In the genomic region with DNA sequence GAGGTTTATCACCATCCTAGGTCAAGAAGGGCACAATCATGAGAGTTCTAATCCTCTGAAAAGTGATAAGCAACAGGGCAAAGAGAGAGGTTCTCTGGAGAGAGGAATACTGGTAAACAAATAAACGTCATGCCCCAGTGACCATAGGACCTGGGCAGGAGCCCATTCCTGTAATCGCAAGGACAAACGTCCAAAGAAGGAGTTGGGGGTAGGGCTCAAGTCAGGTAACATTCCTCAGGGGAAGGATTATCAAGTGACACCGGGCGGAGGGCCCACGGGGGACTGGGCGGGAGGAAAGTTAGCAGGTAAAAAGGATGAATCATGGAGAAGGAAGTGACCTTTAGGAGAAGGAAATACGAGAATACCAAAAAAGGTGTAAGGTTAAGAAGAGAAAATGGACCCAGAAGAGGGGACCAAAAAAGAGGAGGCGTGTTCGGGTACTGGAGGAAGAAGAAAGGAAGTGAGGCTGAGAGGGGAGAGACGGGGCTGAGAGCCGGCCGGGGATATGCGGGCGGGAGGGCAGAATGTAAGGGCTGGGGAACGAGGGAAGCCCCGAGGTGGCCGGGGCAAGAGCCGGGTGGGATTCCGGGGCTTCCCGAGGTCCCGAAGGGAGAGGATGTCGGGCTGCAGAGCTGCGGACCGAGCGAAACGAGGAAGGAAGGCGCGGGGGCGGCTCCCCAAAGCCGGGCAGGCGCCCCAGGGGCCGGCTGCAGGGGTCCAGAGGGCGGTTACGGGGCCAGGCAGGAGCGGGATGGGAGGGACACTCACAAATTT, we compare ENCODE assay signal across 8 cellular contexts. TPM values are rescaled to one million over a fixed set of nuclear protein-coding genes. Genes with fewer than 3 reads are reported as not detected.
DNase-seq lines count a peak whose midpoint lies in the region; ATAC-seq, FAIRE-seq and TF ChIP-seq lines count a peak whose summit lies in the region.

No MANE protein-coding gene starts in this region.

- TF ChIP-seq EP300 in SK-N-SH (IDR thresholded peaks at IDR 0.05; ENCODE audit: borderline replicate concordance in 1 of 2, low read depth in 1 of 2, low read length in 1 of 2): no peak

- peak overlapping the region; percentile 94 for H3K4me2 ChIP-seq in SK-N-SH

- ATAC-seq in GM21528 (IDR thresholded peaks at IDR 0.05; ENCODE audit: low FRiP score, unreplicated experiment): peak; percentile 31

- TF ChIP-seq RAD21 in SK-N-SH (IDR thresholded peaks at IDR 0.05; ENCODE audit: low read length): no peak

- H3K4me3 ChIP-seq in HUES6 (ENCODE audit: low read depth, low read length): peak overlapping the region; percentile 79
- peak overlapping the region; percentile 72 to 82 for H3K4me3 ChIP-seq in SK-N-SH (ENCODE audit: low read depth in 2 of 2, low read length in 1 of 2)
- H3K4me3 ChIP-seq in ascending aorta: peak overlapping the region; percentile 69 to 100
- H3K4me3 ChIP-seq in iPS DF 6.9 (ENCODE audit: low read length): peak overlapping the region; percentile 87
- H3K4me3 ChIP-seq in small intestine (ENCODE audit: low read depth in 1 of 2, low read length in 2 of 2): peak overlapping the region; percentile 94 to 96

- no peak for TF ChIP-seq CTCF in SK-N-SH (IDR thresholded peaks at IDR 0.05)
- no peak for TF ChIP-seq CTCF in ascending aorta (IDR thresholded peaks at IDR 0.05)

- CTCF ChIA-PET in SK-N-SH (lab: Yijun Ruan, JAX): interaction anchor here (0.6 to 14.8 kb wide), 30 partner anchors 9 to 927 kb away, joined by 3 to 280 read pairs (median 7); a partner anchor contains a TSS

- WGBS in SK-N-SH (ENCODE audit: low lambda C conversion rate): under 1% methylated on average over 33 of the region's 36 CpGs
- WGBS in iPS DF 6.9 (ENCODE audit: insufficient coverage, insufficient read length): no CpG with 5 or more reads among the region's 36 CpGs
- WGBS in small intestine, 3 donors: 0 to 1% (median 0%) methylated on average over 32 to 36 of the region's 36 CpGs

- DNase-seq in EL: peak; percentile 56
- DNase-seq in SK-N-SH: peak; percentile 50
- DNase-seq in ascending aorta (ENCODE audit: low spot score in 2 of 2): peak in 1 of 2 donors; percentile 73
- DNase-seq in iPS DF 6.9 (ENCODE audit: low read depth, low spot score): no peak
- DNase-seq in small intestine: peak; percentile 87
- no peak for DNase-seq in DMS114 treated with DMSO at 0.1 percent for 48 hours (lab: John Stamatoyannopoulos, UW; ENCODE audit: unreplicated experiment)

- H3K9me3 ChIP-seq in HUES6 (ENCODE audit: control insufficient read depth, insufficient read depth, low read depth, low read length): no peaks in the 10 kb centered on the region
- H3K9me3 ChIP-seq in SK-N-SH: no peaks in the 10 kb centered on the region
- H3K9me3 ChIP-seq in ascending aorta: no peaks in the 10 kb centered on the region
- no peaks in the 10 kb centered on the region for H3K9me3 ChIP-seq in iPS DF 6.9 (ENCODE audit: control insufficient read depth, insufficient read depth, low read length)
- no peaks in the 10 kb centered on the region for H3K9me3 ChIP-seq in small intestine (ENCODE audit: control insufficient read depth, low read depth)

- H3K27me3 ChIP-seq in HUES6 (ENCODE audit: control insufficient read depth, insufficient read depth, low read length): no peaks in the 10 kb centered on the region
- no peaks in the 10 kb centered on the region for H3K27me3 ChIP-seq in SK-N-SH (ENCODE audit: insufficient read depth)
- H3K27me3 ChIP-seq in ascending aorta: no peaks in the 10 kb centered on the region
- no peaks in the 10 kb centered on the region for H3K27me3 ChIP-seq in iPS DF 6.9 (ENCODE audit: control insufficient read depth, insufficient read depth, low read length)
- no peaks in the 10 kb centered on the region for H3K27me3 ChIP-seq in small intestine (ENCODE audit: control insufficient read depth in 2 of 2, insufficient read depth in 2 of 2, low read length in 2 of 2)

- intact Hi-C loops in ascending aorta (cut with DNase I): loop anchor here (2.0 to 5.0 kb wide), 2 partner anchors 19 to 141 kb away; a partner anchor contains a TSS

- peaks cover 38% of the 10 kb centered on the region for H3K4me1 ChIP-seq in HUES6 (ENCODE audit: control insufficient read depth, insufficient read depth, low read length)
- H3K4me1 ChIP-seq in SK-N-SH (ENCODE audit: control insufficient read depth in 1 of 2, insufficient read depth in 2 of 2, low read depth in 1 of 2, low read length in 1 of 2): peaks cover 8 to 9% of the 10 kb centered on the region in 2 experiments; a peak in 2 of 4 replicates
- H3K4me1 ChIP-seq in ascending aorta: peaks cover 0 to 30% of the 10 kb centered on the region in 2 donors
- 0 out of 2 replicates have a peak, but pooled peaks cover 1% of the 10 kb centered on the region for H3K4me1 ChIP-seq in iPS DF 6.9 (ENCODE audit: control insufficient read depth, insufficient read depth, low read length)
- H3K4me1 ChIP-seq in small intestine (ENCODE audit: control insufficient read depth in 2 of 2, insufficient read depth in 1 of 2, low read depth in 1 of 2, low read length in 1 of 2): peaks cover 6 to 7% of the 10 kb centered on the region in 2 donors

- POLR2A ChIA-PET in SK-N-SH (lab: Yijun Ruan, JAX): interaction anchor here (0.7 to 2.3 kb wide), 6 partner anchors 14 to 61 kb away, joined by 3 to 17 read pairs (median 6); a partner anchor contains a TSS

- H3K27ac ChIP-seq in HUES6 (ENCODE audit: low read depth, low read length) (peak overlapping the region; percentile 93), SK-N-SH (ENCODE audit: low read depth in 2 of 2, low read length in 1 of 2) (peak overlapping the region; percentile 67 to 72), ascending aorta (peak overlapping the region; percentile 96 to 100), iPS DF 6.9 (ENCODE audit: low read length) (no peak overlapping the region), small intestine (ENCODE audit: low read depth in 1 of 2, low read length in 1 of 2) (peak overlapping the region; percentile 92 to 99)

- peaks cover 29% of the 10 kb centered on the region for H3F3A ChIP-seq in SK-N-SH (replicated peaks; ENCODE audit: insufficient read depth)

- peak overlapping the region; percentile 88 for H3K9ac ChIP-seq in HUES6 (ENCODE audit: low read length)
- peak overlapping the region; percentile 92 for H3K9ac ChIP-seq in SK-N-SH

- FAIRE-seq in small intestine (lab: Jason Lieb, UNC): no peak

- no peaks in the 10 kb centered on the region for H3K9me2 ChIP-seq in SK-N-SH

- H3K79me2 ChIP-seq in SK-N-SH (ENCODE audit: insufficient read depth): peaks cover 53% of the 10 kb centered on the region

- peaks cover 33% of the 10 kb centered on the region for H3K36me3 ChIP-seq in HUES6 (ENCODE audit: control insufficient read depth, insufficient read depth, low read length)
- H3K36me3 ChIP-seq in SK-N-SH (replicated peaks in 1 of 2; ENCODE audit: control insufficient read depth in 1 of 2, insufficient read depth in 2 of 2, low read length in 1 of 2): peaks cover 29 to 31% of the 10 kb centered on the region in 2 experiments
- peaks cover 28 to 30% of the 10 kb centered on the region in 2 donors for H3K36me3 ChIP-seq in ascending aorta
- no peaks in the 10 kb centered on the region; the same call in 1 of the 2 replicates for H3K36me3 ChIP-seq in iPS DF 6.9 (ENCODE audit: control insufficient read depth, insufficient read depth, low read length)
- H3K36me3 ChIP-seq in small intestine (ENCODE audit: control insufficient read depth in 2 of 2, insufficient read depth in 2 of 2, low read length in 2 of 2): peaks cover 2 to 6% of the 10 kb centered on the region in 2 donors

- no peaks in the 10 kb centered on the region; the same call in 1 of the 2 replicates for H4K20me1 ChIP-seq in SK-N-SH (ENCODE audit: insufficient read depth)

- peak overlapping the region; percentile 92 for H2AFZ ChIP-seq in SK-N-SH (ENCODE audit: low read depth)

TF ChIP-seq in SK-N-SH, 30 proteins besides CTCF, POLR2A, EP300 and RAD21 (continues in another document):
- TF ChIP-seq JUND (IDR thresholded peaks at IDR 0.05) (no peak), GABPA (IDR thresholded peaks at IDR 0.05; ENCODE audit: low read depth) (peak; percentile 9; the same call in 1 of the 2 replicates), FOXM1 (IDR thresholded peaks at IDR 0.05; ENCODE audit: low read depth) (no peak), SIN3A (IDR thresholded peaks at IDR 0.05; ENCODE audit: borderline replicate concordance, low read depth, low read length) (no peak), YY1 (IDR thresholded peaks at IDR 0.05; ENCODE audit: low read depth) (no peak)
- TF ChIP-seq, protein P1, sequence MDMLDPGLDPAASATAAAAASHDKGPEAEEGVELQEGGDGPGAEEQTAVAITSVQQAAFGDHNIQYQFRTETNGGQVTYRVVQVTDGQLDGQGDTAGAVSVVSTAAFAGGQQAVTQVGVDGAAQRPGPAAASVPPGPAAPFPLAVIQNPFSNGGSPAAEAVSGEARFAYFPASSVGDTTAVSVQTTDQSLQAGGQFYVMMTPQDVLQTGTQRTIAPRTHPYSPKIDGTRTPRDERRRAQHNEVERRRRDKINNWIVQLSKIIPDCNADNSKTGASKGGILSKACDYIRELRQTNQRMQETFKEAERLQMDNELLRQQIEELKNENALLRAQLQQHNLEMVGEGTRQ (IDR thresholded peaks at IDR 0.05; ENCODE audit: borderline replicate concordance, low read depth, low read length): no peak

RNA-seq across cellular contexts. Expression of a gene that starts 0.6 kb away (rescaled TPM):
- polyA plus RNA-seq in SK-N-SH (2012; rRNA removed) (28.2 and 30.4 TPM in 2 replicates), small intestine (10 to 100 TPM; 58.4 to 97.3 (median 87.8) TPM)
- 20.6 and 29.6 TPM in 2 replicates for polyA plus RNA-seq in SK-N-SH (2012; cell fraction: cytosol; rRNA removed)
- polyA plus RNA-seq in SK-N-SH (2012; cell fraction: nucleus; rRNA removed): 75.5 and 79.2 TPM in 2 replicates
- 65.8 TPM for total RNA-seq in ascending aorta

RNA-seq across cellular contexts. Expression of a gene that starts 18.4 kb away (rescaled TPM):
- 104 and 115 TPM in 2 replicates for polyA plus RNA-seq in SK-N-SH (2012; rRNA removed)
- polyA plus RNA-seq in SK-N-SH (2012; cell fraction: cytosol; rRNA removed): 74.7 and 86.2 TPM in 2 replicates
- polyA plus RNA-seq in SK-N-SH (2012; cell fraction: nucleus; rRNA removed): 171 and 231 TPM in 2 replicates
- total RNA-seq in ascending aorta: 43.4 TPM
- polyA plus RNA-seq in small intestine: 10 to 100 TPM; 39.0 to 56.2 (median 42.9) TPM

RNA-seq across cellular contexts. Expression of a gene that starts 18.6 kb away (rescaled TPM):
- polyA plus RNA-seq in SK-N-SH (2012; rRNA removed): 15.6 and 16.1 TPM in 2 replicates
- polyA plus RNA-seq in SK-N-SH (2012; cell fraction: cytosol; rRNA removed): 8.0 and 12.2 TPM in 2 replicates
- polyA plus RNA-seq in SK-N-SH (2012; cell fraction: nucleus; rRNA removed): 46.7 and 59.2 TPM in 2 replicates
- total RNA-seq in ascending aorta: 1.4 TPM
- 1 to 10 TPM; 3.4 to 5.4 (median 4.3) TPM for polyA plus RNA-seq in small intestine

RNA-seq across cellular contexts. Expression of a gene that starts 33.0 kb away (rescaled TPM):
- polyA plus RNA-seq in SK-N-SH (2012; rRNA removed) (49.2 and 58.3 TPM in 2 replicates), small intestine (10 to 100 TPM in 2 of 3 donors, 1 to 10 TPM in 1; 8.3 to 14.8 (median 12.4) TPM)
- polyA plus RNA-seq in SK-N-SH (2012; cell fraction: cytosol; rRNA removed): 8.9 and 12.7 TPM in 2 replicates
- 382 and 466 TPM in 2 replicates for polyA plus RNA-seq in SK-N-SH (2012; cell fraction: nucleus; rRNA removed)
- 127 TPM for total RNA-seq in ascending aorta

Comparison
In these comparisons a context has a peak if more than half of its experiments do, and no peak if none do; other contexts are left out.
1. DNase-seq: peak in EL (single experiment), SK-N-SH (single experiment) and small intestine (single experiment); none in iPS DF 6.9 (single experiment) and DMS114 treated with DMSO at 0.1 percent for 48 hours (single experiment).
2. Peak in every context shown above with its lines, with median percentiles within 50 percentile points of each other: H3K4me3 ChIP-seq.